ENCODE assay signal across 3 cellular contexts in the genomic region with DNA sequence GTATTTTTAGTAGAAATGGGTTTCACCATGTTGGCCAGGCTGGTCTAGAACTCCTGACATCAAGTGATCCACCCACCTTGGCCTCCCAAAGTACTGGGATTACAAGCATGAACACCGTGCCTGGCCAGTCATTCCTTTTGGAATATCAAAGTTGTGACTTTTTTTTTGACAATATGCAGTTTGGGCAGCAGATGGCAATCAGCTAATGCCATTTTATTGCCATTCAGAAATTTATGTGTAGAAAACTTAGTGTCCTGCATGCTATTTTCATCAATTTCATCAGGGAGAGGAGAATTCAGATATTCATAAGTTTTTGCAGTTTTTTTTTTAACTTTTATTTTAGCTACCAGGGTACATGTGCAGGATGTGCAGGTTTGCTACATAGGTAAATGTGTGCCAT. TPM values are rescaled to one million over a fixed set of nuclear protein-coding genes. Genes with fewer than 3 reads are reported as not detected.
"Had no signal": no experiment of that assay in that cellular context is flagged by ENCODE, and none has a peak within 500 bp of the region (broad histone marks: within the 10 kb centered on the region; RNA-seq: fewer than 3 reads in every experiment).

No MANE protein-coding gene starts in this region.

RNA-seq across cellular contexts. Expression of gene CD70, which starts 28.5 kb away (rescaled TPM):
- total RNA-seq: ascending aorta, cardiac muscle cell, Right ventricle myocardium superior had no signal
- polyA plus RNA-seq: cardiac muscle cell had no signal

RNA-seq across cellular contexts. Expression of gene TNFSF9, which starts 31.6 kb away (rescaled TPM):
- total RNA-seq: ascending aorta had no signal
